1 cellular context compared by ENCODE assay signal in genomic region chr9:95508968-95509850, GRCh38.
TF ChIP-seq lines count a peak whose summit lies in the region.

No MANE protein-coding gene starts in this region.

TF ChIP-seq in HEK293, 187 proteins besides CTCF, POLR2A, EP300 and RAD21 (continued from another document):
- TF ChIP-seq FEZF1 (tag by site-specific recombination; IDR thresholded peaks at IDR 0.05) = peak; percentile 71
- TF ChIP-seq ZEB2 (tag by site-specific recombination; IDR thresholded peaks at IDR 0.05) = peak; percentile 71; the same call in 1 of the 2 replicates
- no peak for TF ChIP-seq ZNF48 (tag by site-specific recombination; IDR thresholded peaks at IDR 0.05)
